Comparison of ENCODE assay signal across 24 cellular contexts in genomic region chr20:57936636-57937310, GRCh38.
DNase-seq lines count a peak whose midpoint lies in the region; FAIRE-seq and TF ChIP-seq lines count a peak whose summit lies in the region.
"Had no signal": no experiment of that assay in that cellular context is flagged by ENCODE, and none has a peak within 500 bp of the region (broad histone marks: within the 10 kb centered on the region; RNA-seq: fewer than 3 reads in every experiment).

No MANE protein-coding gene starts in this region.

- TF ChIP-seq CTCF in 22Rv1 (IDR thresholded peaks at IDR 0.05), result no peak
- no peak for TF ChIP-seq CTCF in nephron (IDR thresholded peaks at IDR 0.05; ENCODE audit: unreplicated experiment in 3 of 3)
- TF ChIP-seq CTCF in endodermal cell (conservative IDR thresholded peaks at IDR 0.05), result no peak

- FAIRE-seq in HTR-8/SVneo (lab: Jason Lieb, UNC), result peak; percentile 90
- FAIRE-seq: A204.1, GM12878, GM19239, HepG2 had no signal

- H3K4me3 Mint-ChIP-seq in nephron, result no peak overlapping the region
- no peak overlapping the region for H3K4me3 Mint-ChIP-seq in endodermal cell
- H3K4me3 Mint-ChIP-seq: CD4-positive, alpha-beta T cell had no signal

- H3K27me3 Mint-ChIP-seq in nephron (ENCODE audit: low read depth) (peaks cover 22% of the 10 kb centered on the region), endodermal cell (ENCODE audit: insufficient read depth) (no peaks in the 10 kb centered on the region)

- H3K4me1 Mint-ChIP-seq in nephron, result peaks cover 48% of the 10 kb centered on the region
- H3K4me1 Mint-ChIP-seq in endodermal cell, result peaks cover 7% of the 10 kb centered on the region

- H3K4me1 ChIP-seq in adipocyte (ENCODE audit: control insufficient read depth, insufficient read depth, low read length) (no peaks in the 10 kb centered on the region), endodermal cell (ENCODE audit: control insufficient read depth, insufficient read depth, low read length) (no peaks in the 10 kb centered on the region)

- H3K36me3 Mint-ChIP-seq in nephron (ENCODE audit: low read depth), result no peaks in the 10 kb centered on the region
- H3K36me3 Mint-ChIP-seq in endodermal cell (ENCODE audit: low read depth), result no peaks in the 10 kb centered on the region

- WGBS in endodermal cell (ENCODE audit: insufficient coverage in 1 of 2, insufficient read length in 1 of 2), 2 experiments, result 83 to 95% methylated on average over 1 to 6 of the region's 6 CpGs

- H3K27me3 ChIP-seq in adipocyte (replicated peaks; ENCODE audit: control insufficient read depth, insufficient read depth, low read length) (peaks cover 72% of the 10 kb centered on the region), endodermal cell (ENCODE audit: control insufficient read depth, insufficient read depth, low read length, poor library complexity, severe bottlenecking) (no peaks in the 10 kb centered on the region)
- H3K27me3 ChIP-seq: SJSA1 had no signal

- peaks cover 5% of the 10 kb centered on the region for H3K9me3 ChIP-seq in adipocyte (ENCODE audit: control insufficient read depth, low read length)
- peaks cover 5% of the 10 kb centered on the region for H3K9me3 ChIP-seq in endodermal cell (ENCODE audit: control insufficient read depth, low read length)
- H3K9me3 ChIP-seq: SJSA1 had no signal

- H3K27ac ChIP-seq in 22Rv1, result peak overlapping the region; percentile 25; the same call in 1 of the 2 replicates
- H3K27ac ChIP-seq in endodermal cell (ENCODE audit: low read depth, low read length), result no peak overlapping the region
- H3K27ac ChIP-seq: BLaER1 treated with 17β-estradiol and CSF1 and Interleukin-3, amounts not matched to agents 10 nM and 100 nM had no signal

- H3K9me3 Mint-ChIP-seq in nephron, result no peaks in the 10 kb centered on the region
- H3K9me3 Mint-ChIP-seq in endodermal cell, result no peaks in the 10 kb centered on the region
- H3K9me3 Mint-ChIP-seq: CD4-positive, alpha-beta T cell had no signal

- H3K27ac Mint-ChIP-seq in nephron (peak overlapping the region; percentile 24 to 94 (median 65)), endodermal cell (no peak overlapping the region)
- H3K27ac Mint-ChIP-seq: CD4-positive, alpha-beta T cell had no signal

- H3K4me3 ChIP-seq in adipocyte (ENCODE audit: low read length) (no peak overlapping the region), endodermal cell (ENCODE audit: low read length) (no peak overlapping the region)
- H3K4me3 ChIP-seq: BLaER1 treated with 17β-estradiol and CSF1 and Interleukin-3, amounts not matched to agents 10 nM and 100 nM; GM12878; SJSA1 had no signal

- H3K9ac ChIP-seq in adipocyte (ENCODE audit: low read length), result no peak overlapping the region
- H3K9ac ChIP-seq in endodermal cell (ENCODE audit: extremely low read depth, low read length, poor library complexity, severe bottlenecking), result no peak overlapping the region
- H3K9ac ChIP-seq: BLaER1 treated with 17β-estradiol and CSF1 and Interleukin-3, amounts not matched to agents 10 nM and 100 nM had no signal

- DNase-seq in HTR-8/SVneo (ENCODE audit: insufficient read length, low spot score) (no peak), adipocyte (ENCODE audit: low read depth) (peak; percentile 19), endodermal cell (no peak), middle frontal gyrus (ENCODE audit: extremely low spot score, low spot score) (no peak), islet precursor cell (no peak)
- DNase-seq: CD4-positive, alpha-beta T cell; EL; GDM1; NCI-H1105 treated with DMSO at 0.1 percent for 48 hours; NCI-H146; NCI-H2029; NCI-H446; NCI-H524 treated with DMSO at 0.1 percent for 48 hours; NCI-H774; Right ventricle myocardium superior; RPMI8226 had no signal

- H3K36me3 ChIP-seq in adipocyte (ENCODE audit: control insufficient read depth, insufficient read depth, low read length, severe bottlenecking), result no peaks in the 10 kb centered on the region
- no peaks in the 10 kb centered on the region for H3K36me3 ChIP-seq in endodermal cell (ENCODE audit: control insufficient read depth, insufficient read depth, low read length)
- H3K36me3 ChIP-seq: BLaER1 treated with 17β-estradiol and CSF1 and Interleukin-3, amounts not matched to agents 10 nM and 100 nM; SJSA1 had no signal
